14 cellular contexts compared by ENCODE assay signal in genomic region chr11:65109231-65110198, GRCh38. TPM values are rescaled to one million over a fixed set of nuclear protein-coding genes. Genes with fewer than 3 reads are reported as not detected.
DNase-seq lines count a peak whose midpoint lies in the region; ATAC-seq, FAIRE-seq and TF ChIP-seq lines count a peak whose summit lies in the region.
"Had no signal": no experiment of that assay in that cellular context is flagged by ENCODE, and none has a peak within 500 bp of the region (broad histone marks: within the 10 kb centered on the region; RNA-seq: fewer than 3 reads in every experiment).

No MANE protein-coding gene starts in this region.

- H3K9me3 Mint-ChIP-seq in CD4-positive, CD25-positive, alpha-beta regulatory T cell, result no peaks in the 10 kb centered on the region
- no peaks in the 10 kb centered on the region for H3K9me3 Mint-ChIP-seq in natural killer cell
- H3K9me3 Mint-ChIP-seq: activated CD4-positive, alpha-beta T cell treated with anti-CD3 and anti-CD28 coated beads, Interleukin-2, amount 10 ng/mL, durations not matched to agents 7 days and 5 days; activated T-helper 1 cell treated with anti-CD3 and anti-CD28 coated beads, Interleukin-12 subunit alpha, Interleukin-12 subunit beta, Interleukin-2, Interleukin-4 antibody, amounts not matched to agents 30 ng/mL and 10 ng/mL and 1 ng/mL, durations not matched to agents 14 hours and 24 hours and 36 hours; HFFc6; nephron progenitor cell had no signal

- H3K79me2 ChIP-seq in K562 (ENCODE audit: control insufficient read depth, insufficient read depth, low read length), result peaks cover 3% of the 10 kb centered on the region; the same call in 1 of the 3 replicates

- TF ChIP-seq POLR2A in GM12892 (IDR thresholded peaks at IDR 0.05; ENCODE audit: low read depth, low read length) (peak; percentile 10; the same call in 1 of the 2 replicates), K562 (conservative IDR thresholded peaks at IDR 0.05) (no peak)

- no peaks in the 10 kb centered on the region for H3K27me3 ChIP-seq in CD4-positive, CD25-positive, alpha-beta regulatory T cell (ENCODE audit: control insufficient read depth, insufficient read depth, low read length)
- H3K27me3 ChIP-seq in K562 (ENCODE audit: control insufficient read depth in 2 of 2, insufficient read depth in 2 of 2, low read length in 2 of 2), result no peaks in the 10 kb centered on the region
- H3K27me3 ChIP-seq: BE2C, breast epithelium had no signal

- FAIRE-seq in GM12892 (lab: Jason Lieb, UNC), result no peak
- FAIRE-seq in K562 (lab: Jason Lieb, UNC), result no peak

- H3K27ac ChIP-seq in CD4-positive, CD25-positive, alpha-beta regulatory T cell (ENCODE audit: insufficient read depth, low read length, poor library complexity, severe bottlenecking), result peak overlapping the region; percentile 69
- H3K27ac ChIP-seq in K562 (ENCODE audit: extremely low read depth, low read depth, low read length), result no peak overlapping the region

- H3K4me2 ChIP-seq in K562 (ENCODE audit: insufficient read depth, low read length), result no peak overlapping the region

- H2AFZ ChIP-seq in K562 (ENCODE audit: low read depth, low read length), result no peak overlapping the region

- peak overlapping the region in 1 of 3 donors; percentile 78 for H3K27ac Mint-ChIP-seq in CD4-positive, CD25-positive, alpha-beta regulatory T cell
- peak overlapping the region; percentile 91 to 97 for H3K27ac Mint-ChIP-seq in natural killer cell
- H3K27ac Mint-ChIP-seq: HFFc6, nephron progenitor cell had no signal

- BruUV-seq in K562 (replicated peaks; lab: Mats Ljungman, UMichigan), result no TSS peak

- H3K9ac ChIP-seq in K562 (ENCODE audit: insufficient read depth in 1 of 2, low read depth in 2 of 2, low read length in 2 of 2), result peak overlapping the region in 1 of 2 experiments; percentile 16; a peak in 1 of 4 replicates

- no peaks in the 10 kb centered on the region for H4K20me1 ChIP-seq in K562 (replicated peaks; ENCODE audit: control insufficient read depth, insufficient read depth, low read length)

- DNase-seq in CD4-positive, CD25-positive, alpha-beta regulatory T cell, result no peak
- no peak for DNase-seq in GM12892 (ENCODE audit: insufficient read length)
- no peak for DNase-seq in K562 (ENCODE audit: extremely low read depth in 1 of 4, low spot score in 3 of 4)
- no peak for DNase-seq in natural killer cell
- DNase-seq in mucosa of gallbladder (ENCODE audit: low spot score), result no peak
- DNase-seq in LoVo (ENCODE audit: low spot score), result no peak
- DNase-seq in NCI-H446 treated with DMSO at 0.1 percent for 48 hours (lab: John Stamatoyannopoulos, UW), result no peak

- peaks cover 0 to 44% (median 30%) of the 10 kb centered on the region in 4 donors for H3K4me1 Mint-ChIP-seq in CD4-positive, CD25-positive, alpha-beta regulatory T cell
- H3K4me1 Mint-ChIP-seq in natural killer cell, result peaks cover 35 to 47% of the 10 kb centered on the region in 2 donors

- CTCF ChIA-PET in K562 (lab: Yijun Ruan, JAX; ENCODE audit: low intra/inter-chr PET ratio), result interaction anchor here (0.5 to 1.9 kb wide), 4 partner anchors 71 to 479 kb away, joined by 3 to 16 read pairs (median 4); partner anchors contain the start of gene CAPN1

- intact Hi-C loops in K562 (cut with micrococcal nuclease) (loop anchor here (2.0 to 10.0 kb wide), 5 partner anchors 71 to 262 kb away; partner anchors contain the start of genes CAPN1 and CDC42EP2), natural killer cell (cut with micrococcal nuclease) (loop anchor here (2.0 to 10.0 kb wide), 6 partner anchors 13 to 335 kb away; partner anchors contain the start of genes CAPN1, SF1, SNX15 and VPS51)

- no peaks in the 10 kb centered on the region for H3K9me1 ChIP-seq in K562 (ENCODE audit: control insufficient read depth, insufficient read depth, low read length)

- WGBS in K562 (ENCODE audit: insufficient coverage, low coverage, missing lambda C conversion rate), result 81% methylated on average over 28 of the region's 36 CpGs

- H3K4me3 ChIP-seq in CD4-positive, CD25-positive, alpha-beta regulatory T cell (ENCODE audit: low read depth, low read length), result no peak overlapping the region
- H3K4me3 ChIP-seq in K562, result no peak overlapping the region
- H3K4me3 ChIP-seq: breast epithelium, prostate gland had no signal

- peaks cover 26% of the 10 kb centered on the region for H3K36me3 ChIP-seq in CD4-positive, CD25-positive, alpha-beta regulatory T cell (ENCODE audit: control insufficient read depth, insufficient read depth, low read length)
- H3K36me3 ChIP-seq in K562 (ENCODE audit: control insufficient read depth, insufficient read depth, low read length), result peaks cover 18% of the 10 kb centered on the region; the same call in 1 of the 3 replicates
- H3K36me3 ChIP-seq: prostate gland had no signal

- no peaks in the 10 kb centered on the region for H3K27me3 Mint-ChIP-seq in CD4-positive, CD25-positive, alpha-beta regulatory T cell
- no peaks in the 10 kb centered on the region for H3K27me3 Mint-ChIP-seq in natural killer cell (ENCODE audit: low read depth in 2 of 2)
- H3K27me3 Mint-ChIP-seq: activated CD4-positive, alpha-beta T cell treated with anti-CD3 and anti-CD28 coated beads, Interleukin-2, amount 10 ng/mL, durations not matched to agents 7 days and 5 days had no signal

- peaks cover 38% of the 10 kb centered on the region for H3K4me1 ChIP-seq in CD4-positive, CD25-positive, alpha-beta regulatory T cell (ENCODE audit: control insufficient read depth, insufficient read depth, low read length, poor library complexity, severe bottlenecking)
- H3K4me1 ChIP-seq in K562 (replicated peaks in 1 of 2; ENCODE audit: control insufficient read depth in 2 of 2, insufficient read depth in 2 of 2, low read length in 2 of 2), result peaks cover 21 to 43% of the 10 kb centered on the region in 2 experiments

- peaks cover 21% of the 10 kb centered on the region for H3K36me3 Mint-ChIP-seq in CD4-positive, CD25-positive, alpha-beta regulatory T cell
- no peaks in the 10 kb centered on the region for H3K36me3 Mint-ChIP-seq in natural killer cell

- H3K4me3 Mint-ChIP-seq in CD4-positive, CD25-positive, alpha-beta regulatory T cell, result peak overlapping the region in 1 of 4 donors; percentile 86
- no peak overlapping the region for H3K4me3 Mint-ChIP-seq in natural killer cell
- H3K4me3 Mint-ChIP-seq: activated CD4-positive, alpha-beta T cell treated with anti-CD3 and anti-CD28 coated beads, Interleukin-2, amount 10 ng/mL, durations not matched to agents 7 days and 5 days; HFFc6; nephron progenitor cell had no signal

- TF ChIP-seq CTCF in K562 (IDR thresholded peaks at IDR 0.05 in 2 of 3, conservative IDR thresholded peaks at IDR 0.05 in 1 of 3; ENCODE audit: insufficient read depth in 2 of 3, low read depth in 1 of 3, low read length in 3 of 3), result no peak
- TF ChIP-seq CTCF in natural killer cell (IDR thresholded peaks at IDR 0.05), result no peak

- no peak for TF ChIP-seq EP300 in K562 (IDR thresholded peaks at IDR 0.05; ENCODE audit: low read length)

- in situ Hi-C loops in K562 (cut with MboI), result no loop called here

- POLR2A ChIA-PET in K562 (lab: Yijun Ruan, JAX), result interaction anchor here (0.5 to 7.2 kb wide), 9 partner anchors 10 to 347 kb away, joined by 3 to 92 read pairs (median 4); partner anchors contain the start of genes POLA2, SPDYC and VPS51

- H3K9me3 ChIP-seq in CD4-positive, CD25-positive, alpha-beta regulatory T cell (ENCODE audit: control insufficient read depth in 2 of 2, low read length in 2 of 2), result no peaks in the 10 kb centered on the region
- H3K9me3 ChIP-seq in K562 (replicated peaks; ENCODE audit: control insufficient read depth, insufficient read depth, low read depth, low read length), result no peaks in the 10 kb centered on the region
- H3K9me3 ChIP-seq: BE2C, breast epithelium, prostate gland had no signal

- ATAC-seq in CD4-positive, CD25-positive, alpha-beta regulatory T cell (ENCODE audit: low read depth in 2 of 2), result no peak
- no peak for ATAC-seq in K562
- ATAC-seq in natural killer cell, result no peak

- TF ChIP-seq RAD21 in K562 (CRISPR knock-in tag; conservative IDR thresholded peaks at IDR 0.05 in 1 of 2, IDR thresholded peaks at IDR 0.05 in 1 of 2), result no peak

RNA-seq across cellular contexts. Expression of gene TM7SF2, which starts 2.2 kb away (rescaled TPM):
- 20.2 TPM for total RNA-seq in CD4-positive, CD25-positive, alpha-beta regulatory T cell
- polyA plus RNA-seq in CD4-positive, CD25-positive, alpha-beta regulatory T cell, result 10 to 100 TPM in 2 of 4 donors, 1 to 10 TPM in 2; 8.0 to 11.1 (median 9.4) TPM
- polyA plus RNA-seq in GM12892 (2012; ENCODE audit: missing spikeins), result 13.1 TPM
- total RNA-seq in K562 (2011; cell fraction: chromatin; rRNA removed; ENCODE audit: low replicate concordance), result 31.4 and 105 TPM in 2 replicates
- total RNA-seq in K562 (2011; cell fraction: nucleolus; rRNA removed), result 91.9 and 106 TPM in 2 replicates
- total RNA-seq in K562 (2011; cell fraction: nucleoplasm; rRNA removed), result 59.6 and 61.8 TPM in 2 replicates
- total RNA-seq in K562 (2014; rRNA removed) (18.6 and 20.6 TPM in 2 replicates), K562 (2014; rRNA removed; fragmentation: Illumina TruSeq; extraction: Trizol) (3.2 and 3.7 TPM in 2 replicates), K562 (2015; rRNA removed; fragmentation: Illumina TruSeq; extraction: Trizol) (7.0 and 7.9 TPM in 2 replicates), K562 (2021) (21.4 and 21.8 TPM in 2 replicates), natural killer cell (10 to 100 TPM; 17.0 to 23.2 (median 18.6) TPM), mucosa of gallbladder (184 TPM)
- polyA plus RNA-seq in K562 (2011; rRNA removed) (14.6 and 35.3 TPM in 2 replicates), K562 (2014; fragmentation: Illumina TruSeq; extraction: Trizol) (14.3 and 18.6 TPM in 2 replicates), K562 (2014; fragmentation: Nextera tagmentation; extraction: Ambion mirVana) (1 to 10 TPM; 1.2 to 1.4 TPM), K562 (2014; rRNA removed) (20.4 and 22.0 TPM in 2 replicates)
- polyA plus RNA-seq in K562 (2011; cell fraction: cytosol; rRNA removed), result 34.6 and 38.1 TPM in 2 replicates
- 109 and 130 TPM in 2 replicates for polyA plus RNA-seq in K562 (2011; cell fraction: nucleus; rRNA removed)
- polyA plus RNA-seq in K562 (2012), result 18.6 and 23.4 TPM in 2 replicates
- 10.6 and 12.1 TPM in 2 replicates for polyA minus RNA-seq in K562 (2011; rRNA and poly(A)+ RNA removed)
- polyA minus RNA-seq in K562 (2011; cell fraction: cytosol; rRNA and poly(A)+ RNA removed), result 9.4 and 15.1 TPM in 2 replicates
- polyA minus RNA-seq in K562 (2011; cell fraction: nucleus; rRNA and poly(A)+ RNA removed), result 27.9 and 40.7 TPM in 2 replicates

RNA-seq across cellular contexts. Expression of gene ZNHIT2, which starts 8.0 kb away (rescaled TPM):
- 6.0 TPM for total RNA-seq in CD4-positive, CD25-positive, alpha-beta regulatory T cell
- 10 to 100 TPM; 20.1 to 29.0 (median 22.7) TPM for polyA plus RNA-seq in CD4-positive, CD25-positive, alpha-beta regulatory T cell
- 0.53 TPM for polyA plus RNA-seq in GM12892 (2012; ENCODE audit: missing spikeins)
- 0.99 and 8.1 TPM in 2 replicates for total RNA-seq in K562 (2011; cell fraction: chromatin; rRNA removed; ENCODE audit: low replicate concordance)
- total RNA-seq in K562 (2011; cell fraction: nucleolus; rRNA removed), result 15.7 and 18.9 TPM in 2 replicates
- 4.7 and 5.3 TPM in 2 replicates for total RNA-seq in K562 (2011; cell fraction: nucleoplasm; rRNA removed)
- total RNA-seq in K562 (2014; rRNA removed) (39.0 and 49.0 TPM in 2 replicates), K562 (2014; rRNA removed; fragmentation: Illumina TruSeq; extraction: Trizol) (0.35 and 0.76 TPM in 2 replicates), K562 (2015; rRNA removed; fragmentation: Illumina TruSeq; extraction: Trizol) (7.0 and 8.6 TPM in 2 replicates), K562 (2021) (27.2 and 29.6 TPM in 2 replicates), natural killer cell (1 to 10 TPM; 5.6 to 6.8 (median 6.1) TPM), mucosa of gallbladder (15.1 TPM)
- polyA plus RNA-seq in K562 (2011; rRNA removed) (2.5 and 3.7 TPM in 2 replicates), K562 (2014; fragmentation: Illumina TruSeq; extraction: Trizol) (0.59 and 2.9 TPM in 2 replicates), K562 (2014; fragmentation: Nextera tagmentation; extraction: Ambion mirVana) (under 1 TPM; 0.08 to 0.20 TPM), K562 (2014; rRNA removed) (23.4 and 24.3 TPM in 2 replicates)
- 5.0 and 29.5 TPM in 2 replicates for polyA plus RNA-seq in K562 (2011; cell fraction: cytosol; rRNA removed)
- 4.7 and 9.8 TPM in 2 replicates for polyA plus RNA-seq in K562 (2011; cell fraction: nucleus; rRNA removed)
- 14.0 and 16.6 TPM in 2 replicates for polyA plus RNA-seq in K562 (2012)
- polyA minus RNA-seq in K562 (2011; rRNA and poly(A)+ RNA removed), result 0.84 and 1.1 TPM in 2 replicates
- 9.6 and 11.8 TPM in 2 replicates for polyA minus RNA-seq in K562 (2011; cell fraction: cytosol; rRNA and poly(A)+ RNA removed)
- polyA minus RNA-seq in K562 (2011; cell fraction: nucleus; rRNA and poly(A)+ RNA removed), result 15.5 and 18.7 TPM in 2 replicates

RNA-seq across cellular contexts. Expression of gene FAU, which starts 12.4 kb away (rescaled TPM):
- 1,172 TPM for total RNA-seq in CD4-positive, CD25-positive, alpha-beta regulatory T cell
- polyA plus RNA-seq in CD4-positive, CD25-positive, alpha-beta regulatory T cell, result 1,000 to 10,000 TPM; 1,003 to 1,125 (median 1,056) TPM
- 1,538 TPM for polyA plus RNA-seq in GM12892 (2012; ENCODE audit: missing spikeins)
- 85.1 and 161 TPM in 2 replicates for total RNA-seq in K562 (2011; cell fraction: chromatin; rRNA removed; ENCODE audit: low replicate concordance)
- total RNA-seq in K562 (2011; cell fraction: nucleolus; rRNA removed), result 307 and 365 TPM in 2 replicates
- 257 and 358 TPM in 2 replicates for total RNA-seq in K562 (2011; cell fraction: nucleoplasm; rRNA removed)
- total RNA-seq in K562 (2014; rRNA removed) (1,447 and 1,737 TPM in 2 replicates), K562 (2014; rRNA removed; fragmentation: Illumina TruSeq; extraction: Trizol) (702 and 715 TPM in 2 replicates), K562 (2015; rRNA removed; fragmentation: Illumina TruSeq; extraction: Trizol) (990 and 995 TPM in 2 replicates), K562 (2021) (1,380 and 1,521 TPM in 2 replicates), natural killer cell (100 to 1,000 TPM; 724 to 977 (median 968) TPM), mucosa of gallbladder (835 TPM)
- polyA plus RNA-seq in K562 (2011; rRNA removed) (562 and 568 TPM in 2 replicates), K562 (2014; fragmentation: Illumina TruSeq; extraction: Trizol) (942 and 1,036 TPM in 2 replicates), K562 (2014; fragmentation: Nextera tagmentation; extraction: Ambion mirVana) (100 to 1,000 TPM; 433 to 575 TPM), K562 (2014; rRNA removed) (1,498 and 1,827 TPM in 2 replicates)
- 741 and 1,178 TPM in 2 replicates for polyA plus RNA-seq in K562 (2011; cell fraction: cytosol; rRNA removed)
- polyA plus RNA-seq in K562 (2011; cell fraction: nucleus; rRNA removed), result 380 and 503 TPM in 2 replicates
- 1,837 and 2,123 TPM in 2 replicates for polyA plus RNA-seq in K562 (2012)
- polyA minus RNA-seq in K562 (2011; rRNA and poly(A)+ RNA removed), result 236 and 263 TPM in 2 replicates
- polyA minus RNA-seq in K562 (2011; cell fraction: cytosol; rRNA and poly(A)+ RNA removed), result 352 and 386 TPM in 2 replicates
- 98.0 and 181 TPM in 2 replicates for polyA minus RNA-seq in K562 (2011; cell fraction: nucleus; rRNA and poly(A)+ RNA removed)

RNA-seq across cellular contexts. Expression of gene MRPL49, which starts 12.6 kb away (rescaled TPM):
- 47.7 TPM for total RNA-seq in CD4-positive, CD25-positive, alpha-beta regulatory T cell
- 100 to 1,000 TPM; 104 to 125 (median 111) TPM for polyA plus RNA-seq in CD4-positive, CD25-positive, alpha-beta regulatory T cell
- polyA plus RNA-seq in GM12892 (2012; ENCODE audit: missing spikeins), result 42.1 TPM
- total RNA-seq in K562 (2011; cell fraction: chromatin; rRNA removed; ENCODE audit: low replicate concordance), result 22.2 and 52.3 TPM in 2 replicates
- total RNA-seq in K562 (2011; cell fraction: nucleolus; rRNA removed), result 45.3 and 47.5 TPM in 2 replicates
- 43.8 and 56.6 TPM in 2 replicates for total RNA-seq in K562 (2011; cell fraction: nucleoplasm; rRNA removed)
- total RNA-seq in K562 (2014; rRNA removed), result 129 and 180 TPM in 2 replicates
- 65.5 and 74.3 TPM in 2 replicates for total RNA-seq in K562 (2014; rRNA removed; fragmentation: Illumina TruSeq; extraction: Trizol)
- 78.2 and 83.1 TPM in 2 replicates for total RNA-seq in K562 (2015; rRNA removed; fragmentation: Illumina TruSeq; extraction: Trizol)
- 86.8 and 88.5 TPM in 2 replicates for total RNA-seq in K562 (2021)
- 96.1 and 97.2 TPM in 2 replicates for polyA plus RNA-seq in K562 (2011; rRNA removed)
- 145 and 172 TPM in 2 replicates for polyA plus RNA-seq in K562 (2011; cell fraction: cytosol; rRNA removed)
- polyA plus RNA-seq in K562 (2011; cell fraction: nucleus; rRNA removed), result 33.4 and 33.6 TPM in 2 replicates
- polyA plus RNA-seq in K562 (2012), result 67.5 and 83.2 TPM in 2 replicates
- 123 and 127 TPM in 2 replicates for polyA plus RNA-seq in K562 (2014; fragmentation: Illumina TruSeq; extraction: Trizol)
- polyA plus RNA-seq in K562 (2014; fragmentation: Nextera tagmentation; extraction: Ambion mirVana), result 100 to 1,000 TPM in 1 of 2 experiments, 10 to 100 TPM in 1; 76.2 to 132 TPM
- 91.2 and 112 TPM in 2 replicates for polyA plus RNA-seq in K562 (2014; rRNA removed)
- 44.7 and 62.6 TPM in 2 replicates for polyA minus RNA-seq in K562 (2011; rRNA and poly(A)+ RNA removed)
- 33.6 and 45.3 TPM in 2 replicates for polyA minus RNA-seq in K562 (2011; cell fraction: cytosol; rRNA and poly(A)+ RNA removed)
- 14.1 and 19.7 TPM in 2 replicates for polyA minus RNA-seq in K562 (2011; cell fraction: nucleus; rRNA and poly(A)+ RNA removed)
- total RNA-seq in natural killer cell, result 10 to 100 TPM; 36.8 to 37.5 (median 36.9) TPM
- 46.5 TPM for total RNA-seq in mucosa of gallbladder

RNA-seq across cellular contexts. Expression of gene VPS51, which starts 13.5 kb away (rescaled TPM):
- 234 TPM for total RNA-seq in CD4-positive, CD25-positive, alpha-beta regulatory T cell
- polyA plus RNA-seq in CD4-positive, CD25-positive, alpha-beta regulatory T cell, result 100 to 1,000 TPM in 1 of 4 donors, 10 to 100 TPM in 3; 84.2 to 109 (median 96.3) TPM
- 52.3 TPM for polyA plus RNA-seq in GM12892 (2012; ENCODE audit: missing spikeins)
- total RNA-seq in K562 (2011; cell fraction: chromatin; rRNA removed; ENCODE audit: low replicate concordance), result 48.6 and 156 TPM in 2 replicates
- total RNA-seq in K562 (2011; cell fraction: nucleolus; rRNA removed), result 126 and 134 TPM in 2 replicates
- total RNA-seq in K562 (2011; cell fraction: nucleoplasm; rRNA removed), result 68.7 and 73.5 TPM in 2 replicates
- total RNA-seq in K562 (2014; rRNA removed), result 143 and 215 TPM in 2 replicates
- total RNA-seq in K562 (2014; rRNA removed; fragmentation: Illumina TruSeq; extraction: Trizol), result 16.9 and 20.6 TPM in 2 replicates
- 40.6 and 46.8 TPM in 2 replicates for total RNA-seq in K562 (2015; rRNA removed; fragmentation: Illumina TruSeq; extraction: Trizol)
- total RNA-seq in K562 (2021), result 89.3 and 103 TPM in 2 replicates
- 49.7 and 83.5 TPM in 2 replicates for polyA plus RNA-seq in K562 (2011; rRNA removed)
- 68.7 and 145 TPM in 2 replicates for polyA plus RNA-seq in K562 (2011; cell fraction: cytosol; rRNA removed)
- 135 and 175 TPM in 2 replicates for polyA plus RNA-seq in K562 (2011; cell fraction: nucleus; rRNA removed)
- polyA plus RNA-seq in K562 (2012), result 89.1 and 104 TPM in 2 replicates
- polyA plus RNA-seq in K562 (2014; fragmentation: Illumina TruSeq; extraction: Trizol), result 22.2 and 49.8 TPM in 2 replicates
- polyA plus RNA-seq in K562 (2014; fragmentation: Nextera tagmentation; extraction: Ambion mirVana), result 1 to 10 TPM; 1.8 to 2.9 TPM
- 73.2 and 126 TPM in 2 replicates for polyA plus RNA-seq in K562 (2014; rRNA removed)
- 48.0 and 66.9 TPM in 2 replicates for polyA minus RNA-seq in K562 (2011; rRNA and poly(A)+ RNA removed)
- 120 and 159 TPM in 2 replicates for polyA minus RNA-seq in K562 (2011; cell fraction: cytosol; rRNA and poly(A)+ RNA removed)
- polyA minus RNA-seq in K562 (2011; cell fraction: nucleus; rRNA and poly(A)+ RNA removed), result 55.3 and 62.1 TPM in 2 replicates
- 100 to 1,000 TPM; 180 to 197 (median 184) TPM for total RNA-seq in natural killer cell
- total RNA-seq in mucosa of gallbladder, result 116 TPM
